In genomic region chr1:156045070-156045469, GRCh38 we compare ENCODE assay signal across 15 cellular contexts. TPM values are rescaled to one million over a fixed set of nuclear protein-coding genes. Genes with fewer than 3 reads are reported as not detected.
DNase-seq lines count a peak whose midpoint lies in the region; ATAC-seq and TF ChIP-seq lines count a peak whose summit lies in the region.
"Had no signal": no experiment of that assay in that cellular context is flagged by ENCODE, and none has a peak within 500 bp of the region (broad histone marks: within the 10 kb centered on the region; RNA-seq: fewer than 3 reads in every experiment).

No MANE protein-coding gene starts in this region.

- peaks cover 11% of the 10 kb centered on the region for H3K4me1 ChIP-seq in CD4-positive, alpha-beta memory T cell (ENCODE audit: insufficient read depth, low read length)
- peaks cover 6% of the 10 kb centered on the region for H3K4me1 ChIP-seq in mesenchymal stem cell (ENCODE audit: control insufficient read depth, insufficient read depth, low read depth, low read length)

- H4K91ac ChIP-seq in mesenchymal stem cell (ENCODE audit: low read length): no peak overlapping the region

- no peak overlapping the region for H2AK5ac ChIP-seq in mesenchymal stem cell (ENCODE audit: low read length, severe bottlenecking)

- peak; percentile 49 for ATAC-seq in activated CD8-positive, alpha-beta T cell treated with anti-CD3 and anti-CD28 coated beads, Interleukin-2, amount 10 ng/mL, durations not matched to agents 7 days and 5 days
- no peak for ATAC-seq in activated CD8-positive, alpha-beta T cell treated with anti-CD3 and anti-CD28 coated beads for 36 hours
- ATAC-seq: K562 had no signal

- no peak overlapping the region for H2BK12ac ChIP-seq in mesenchymal stem cell (ENCODE audit: low read length in 2 of 2)

- H3K4me3 ChIP-seq in CD4-positive, alpha-beta memory T cell (ENCODE audit: low read length in 2 of 2): no peak overlapping the region
- no peak overlapping the region for H3K4me3 ChIP-seq in mesenchymal stem cell (ENCODE audit: insufficient read depth in 1 of 2, low read depth in 1 of 2, low read length in 2 of 2)
- H3K4me3 ChIP-seq: BLaER1, K562 had no signal

- H3K9me3 Mint-ChIP-seq in activated CD8-positive, alpha-beta T cell treated with anti-CD3 and anti-CD28 coated beads, Interleukin-2, amount 10 ng/mL, durations not matched to agents 7 days and 5 days (ENCODE audit: insufficient read depth): no peaks in the 10 kb centered on the region
- H3K9me3 Mint-ChIP-seq in activated CD8-positive, alpha-beta T cell treated with anti-CD3 and anti-CD28 coated beads for 36 hours: no peaks in the 10 kb centered on the region
- H3K9me3 Mint-ChIP-seq in CD4-positive, alpha-beta memory T cell: peaks cover 0 to 3% (median 0%) of the 10 kb centered on the region in 8 donors
- no peaks in the 10 kb centered on the region for H3K9me3 Mint-ChIP-seq in T-helper 1 cell treated with Interleukin-12 subunit alpha and Interleukin-12 subunit beta and Interleukin-4 antibody, amounts not matched to agents 30 μg/mL and 1 μg/mL, for 36 hours
- no peaks in the 10 kb centered on the region for H3K9me3 Mint-ChIP-seq in immature natural killer cell
- no peaks in the 10 kb centered on the region for H3K9me3 Mint-ChIP-seq in mesothelial cell of epicardium

- H3K4me3 Mint-ChIP-seq in activated CD8-positive, alpha-beta T cell treated with anti-CD3 and anti-CD28 coated beads, Interleukin-2, amount 10 ng/mL, durations not matched to agents 7 days and 5 days: no peak overlapping the region
- H3K4me3 Mint-ChIP-seq in activated CD8-positive, alpha-beta T cell treated with anti-CD3 and anti-CD28 coated beads for 36 hours: no peak overlapping the region
- peak overlapping the region in 6 of 8 donors; percentile 5 to 62 (median 42) for H3K4me3 Mint-ChIP-seq in CD4-positive, alpha-beta memory T cell
- H3K4me3 Mint-ChIP-seq in T-helper 1 cell treated with Interleukin-12 subunit alpha and Interleukin-12 subunit beta and Interleukin-4 antibody, amounts not matched to agents 30 μg/mL and 1 μg/mL, for 36 hours: peak overlapping the region; percentile 12
- H3K4me3 Mint-ChIP-seq in immature natural killer cell (no peak overlapping the region), mesothelial cell of epicardium (no peak overlapping the region)

- H3K27me3 ChIP-seq in CD4-positive, alpha-beta memory T cell (ENCODE audit: insufficient read depth, low read length): no peaks in the 10 kb centered on the region
- H3K27me3 ChIP-seq in mesenchymal stem cell (ENCODE audit: control insufficient read depth in 1 of 2, insufficient read depth in 1 of 2, low read length in 2 of 2): no peaks in the 10 kb centered on the region
- H3K27me3 ChIP-seq: BLaER1 had no signal

- H3K79me1 ChIP-seq in mesenchymal stem cell (replicated peaks; ENCODE audit: low read length, poor library complexity, severe bottlenecking): peaks cover 6% of the 10 kb centered on the region

- no peak overlapping the region for H3K18ac ChIP-seq in mesenchymal stem cell (ENCODE audit: low read depth in 1 of 2, low read length in 2 of 2)

- H4K8ac ChIP-seq in mesenchymal stem cell (ENCODE audit: low read length): no peak overlapping the region

- H3K23ac ChIP-seq in mesenchymal stem cell (ENCODE audit: low read length in 2 of 2): no peak overlapping the region

- POLR2A ChIA-PET in activated CD8-positive, alpha-beta T cell treated with anti-CD3 and anti-CD28 coated beads, Interleukin-2, amount 10 ng/mL, durations not matched to agents 7 days and 5 days (lab: Charles Lee): interaction anchor here (1.0 kb wide), 1 partner anchor 22 kb away, joined by 3 read pairs; no protein-coding TSS in a partner anchor
- POLR2A ChIA-PET in activated CD8-positive, alpha-beta T cell treated with anti-CD3 and anti-CD28 coated beads for 36 hours (lab: Charles Lee): interaction anchor here (0.6 kb wide), 1 partner anchor 109 kb away, joined by 4 read pairs; no protein-coding TSS in a partner anchor
- POLR2A ChIA-PET in CD4-positive, alpha-beta memory T cell (lab: Charles Lee; ENCODE audit: partially characterized antibody): interaction anchor here (1.4 kb wide), 1 partner anchor 8 kb away, joined by 4 read pairs; the partner anchor contains the start of gene UBQLN4

- no peak overlapping the region for H2BK15ac ChIP-seq in mesenchymal stem cell (ENCODE audit: low read depth, poor library complexity, severe bottlenecking)

- H2BK5ac ChIP-seq in mesenchymal stem cell (ENCODE audit: low read depth, low read length, poor library complexity, severe bottlenecking): no peak overlapping the region

- no peak for DNase-seq in activated CD8-positive, alpha-beta T cell treated with anti-CD3 and anti-CD28 coated beads, Interleukin-2, amount 10 ng/mL, durations not matched to agents 7 days and 5 days
- DNase-seq in activated CD8-positive, alpha-beta T cell treated with anti-CD3 and anti-CD28 coated beads for 36 hours: no peak
- peak in 2 of 5 donors; percentile 10 to 13 for DNase-seq in CD4-positive, alpha-beta memory T cell
- DNase-seq in immature natural killer cell: no peak
- DNase-seq in NCI-H1694 (lab: John Stamatoyannopoulos, UW): no peak
- DNase-seq in mesothelial cell of epicardium (ENCODE audit: low spot score in 2 of 2, unreplicated experiment in 2 of 2): no peak
- DNase-seq in mesenchymal stem cell: no peak
- DNase-seq: NCI-H187 treated with DMSO at 0.1 percent for 48 hours, NCI-H2171, NCI-H446 treated with DMSO at 0.1 percent for 48 hours, OCI-M1, RPMI8226 had no signal

- no peak overlapping the region for H3K14ac ChIP-seq in mesenchymal stem cell (ENCODE audit: low read length in 2 of 2)

- 99% methylated on average over 4 of the region's 4 CpGs for WGBS in mesenchymal stem cell

- H2BK120ac ChIP-seq in mesenchymal stem cell (ENCODE audit: low read depth, low read length): no peak overlapping the region

- H3K36me3 ChIP-seq in CD4-positive, alpha-beta memory T cell (ENCODE audit: insufficient read depth, low read length): peaks cover 40% of the 10 kb centered on the region
- H3K36me3 ChIP-seq in mesenchymal stem cell (ENCODE audit: control insufficient read depth in 1 of 2, insufficient read depth in 2 of 2, low read depth in 1 of 2, low read length in 2 of 2): peaks cover 46 to 66% of the 10 kb centered on the region in 2 experiments

- no peak for TF ChIP-seq CTCF in activated CD8-positive, alpha-beta T cell treated with anti-CD3 and anti-CD28 coated beads for 36 hours (IDR thresholded peaks at IDR 0.05)
- TF ChIP-seq CTCF in mesothelial cell of epicardium (IDR thresholded peaks at IDR 0.05; ENCODE audit: unreplicated experiment): no peak

- H2AFZ ChIP-seq in mesenchymal stem cell (ENCODE audit: low read depth, low read length): no peak overlapping the region

- H3K27ac Mint-ChIP-seq in activated CD8-positive, alpha-beta T cell treated with anti-CD3 and anti-CD28 coated beads, Interleukin-2, amount 10 ng/mL, durations not matched to agents 7 days and 5 days: peak overlapping the region; percentile 60
- no peak overlapping the region for H3K27ac Mint-ChIP-seq in activated CD8-positive, alpha-beta T cell treated with anti-CD3 and anti-CD28 coated beads for 36 hours
- H3K27ac Mint-ChIP-seq in CD4-positive, alpha-beta memory T cell: peak overlapping the region in 6 of 7 donors; percentile 40 to 86 (median 77)
- H3K27ac Mint-ChIP-seq in T-helper 1 cell treated with Interleukin-12 subunit alpha and Interleukin-12 subunit beta and Interleukin-4 antibody, amounts not matched to agents 30 μg/mL and 1 μg/mL, for 36 hours: peak overlapping the region; percentile 43
- H3K27ac Mint-ChIP-seq in immature natural killer cell: peak overlapping the region in 5 of 6 donors; percentile 19 to 61 (median 31)
- no peak overlapping the region for H3K27ac Mint-ChIP-seq in mesothelial cell of epicardium

- H3K4ac ChIP-seq in mesenchymal stem cell (ENCODE audit: low read depth in 1 of 2, low read length in 2 of 2): no peak overlapping the region

- H3K27me3 Mint-ChIP-seq in activated CD8-positive, alpha-beta T cell treated with anti-CD3 and anti-CD28 coated beads, Interleukin-2, amount 10 ng/mL, durations not matched to agents 7 days and 5 days (ENCODE audit: low read depth): no peaks in the 10 kb centered on the region
- H3K27me3 Mint-ChIP-seq in activated CD8-positive, alpha-beta T cell treated with anti-CD3 and anti-CD28 coated beads for 36 hours: no peaks in the 10 kb centered on the region
- no peaks in the 10 kb centered on the region for H3K27me3 Mint-ChIP-seq in CD4-positive, alpha-beta memory T cell
- H3K27me3 Mint-ChIP-seq in T-helper 1 cell treated with Interleukin-12 subunit alpha and Interleukin-12 subunit beta and Interleukin-4 antibody, amounts not matched to agents 30 μg/mL and 1 μg/mL, for 36 hours (ENCODE audit: low read depth): no peaks in the 10 kb centered on the region
- H3K27me3 Mint-ChIP-seq in immature natural killer cell (ENCODE audit: low read depth in 3 of 3): no peaks in the 10 kb centered on the region
- H3K27me3 Mint-ChIP-seq in mesothelial cell of epicardium (ENCODE audit: low read depth): no peaks in the 10 kb centered on the region

- CTCF ChIA-PET in activated CD8-positive, alpha-beta T cell treated with anti-CD3 and anti-CD28 coated beads, Interleukin-2, amount 10 ng/mL, durations not matched to agents 7 days and 5 days (lab: Charles Lee): interaction anchor here (1.1 to 2.9 kb wide), 2 partner anchors 16 to 21 kb away, joined by 3 to 14 read pairs; no protein-coding TSS in a partner anchor
- CTCF ChIA-PET in activated CD8-positive, alpha-beta T cell treated with anti-CD3 and anti-CD28 coated beads for 36 hours (lab: Charles Lee): interaction anchor here (0.6 to 1.5 kb wide), 9 partner anchors 8 to 633 kb away, joined by 3 to 4 read pairs (median 3); partner anchors contain the start of genes RAB25 and UBQLN4
- CTCF ChIA-PET in CD4-positive, alpha-beta memory T cell (lab: Charles Lee; ENCODE audit: partially characterized antibody): interaction anchor here (0.8 to 1.2 kb wide), 2 partner anchors 18 to 37 kb away, joined by 3 read pairs; no protein-coding TSS in a partner anchor

- peaks cover 28% of the 10 kb centered on the region for H3K36me3 Mint-ChIP-seq in activated CD8-positive, alpha-beta T cell treated with anti-CD3 and anti-CD28 coated beads, Interleukin-2, amount 10 ng/mL, durations not matched to agents 7 days and 5 days (ENCODE audit: low read depth)
- peaks cover 35% of the 10 kb centered on the region for H3K36me3 Mint-ChIP-seq in activated CD8-positive, alpha-beta T cell treated with anti-CD3 and anti-CD28 coated beads for 36 hours (ENCODE audit: low read depth)
- H3K36me3 Mint-ChIP-seq in CD4-positive, alpha-beta memory T cell: peaks cover 33 to 58% of the 10 kb centered on the region in 2 donors
- peaks cover 15% of the 10 kb centered on the region for H3K36me3 Mint-ChIP-seq in T-helper 1 cell treated with Interleukin-12 subunit alpha and Interleukin-12 subunit beta and Interleukin-4 antibody, amounts not matched to agents 30 μg/mL and 1 μg/mL, for 36 hours (ENCODE audit: low read depth)
- H3K36me3 Mint-ChIP-seq in immature natural killer cell (peaks cover 22 to 27% (median 27%) of the 10 kb centered on the region in 3 donors), mesothelial cell of epicardium (peaks cover 32% of the 10 kb centered on the region)

- intact Hi-C loops in activated CD8-positive, alpha-beta T cell treated with anti-CD3 and anti-CD28 coated beads for 36 hours (cut with micrococcal nuclease): no loop called here
- intact Hi-C loops in CD4-positive, alpha-beta memory T cell (cut with micrococcal nuclease): no loop called here

- H3K9me3 ChIP-seq in CD4-positive, alpha-beta memory T cell (ENCODE audit: control insufficient read depth in 1 of 2, low read length in 2 of 2): no peaks in the 10 kb centered on the region
- no peaks in the 10 kb centered on the region for H3K9me3 ChIP-seq in mesenchymal stem cell (ENCODE audit: control insufficient read depth, low read length)
- H3K9me3 ChIP-seq: BLaER1 had no signal

- H3K9ac ChIP-seq in mesenchymal stem cell (ENCODE audit: low read length): no peak overlapping the region
- H3K9ac ChIP-seq: BLaER1 had no signal

- H3K4me2 ChIP-seq in mesenchymal stem cell (ENCODE audit: low read length, poor library complexity, severe bottlenecking): no peak overlapping the region
- H3K4me2 ChIP-seq: BLaER1 had no signal

- H3K27ac ChIP-seq in CD4-positive, alpha-beta memory T cell (ENCODE audit: low read depth, low read length): no peak overlapping the region
- H3K27ac ChIP-seq in mesenchymal stem cell (ENCODE audit: low read length, poor library complexity, severe bottlenecking): no peak overlapping the region
- H3K27ac ChIP-seq: BLaER1 had no signal

- peaks cover 7% of the 10 kb centered on the region for H3K4me1 Mint-ChIP-seq in activated CD8-positive, alpha-beta T cell treated with anti-CD3 and anti-CD28 coated beads, Interleukin-2, amount 10 ng/mL, durations not matched to agents 7 days and 5 days (ENCODE audit: low read depth)
- peaks cover 3% of the 10 kb centered on the region for H3K4me1 Mint-ChIP-seq in activated CD8-positive, alpha-beta T cell treated with anti-CD3 and anti-CD28 coated beads for 36 hours (ENCODE audit: low read depth)
- H3K4me1 Mint-ChIP-seq in CD4-positive, alpha-beta memory T cell: peaks cover 12 to 20% (median 15%) of the 10 kb centered on the region in 4 donors
- peaks cover 15% of the 10 kb centered on the region for H3K4me1 Mint-ChIP-seq in T-helper 1 cell treated with Interleukin-12 subunit alpha and Interleukin-12 subunit beta and Interleukin-4 antibody, amounts not matched to agents 30 μg/mL and 1 μg/mL, for 36 hours (ENCODE audit: low read depth)
- H3K4me1 Mint-ChIP-seq in immature natural killer cell (peaks cover 6 to 7% of the 10 kb centered on the region in 2 donors), mesothelial cell of epicardium (no peaks in the 10 kb centered on the region)

RNA-seq across cellular contexts. Expression of gene UBQLN4, which starts 8.5 kb away (rescaled TPM):
- total RNA-seq in activated CD8-positive, alpha-beta T cell treated with anti-CD3 and anti-CD28 coated beads, Interleukin-2, amount 10 ng/mL, durations not matched to agents 7 days and 5 days: 10 to 100 TPM; 32.8 to 33.3 TPM
- 10 to 100 TPM; 36.9 to 39.8 TPM for total RNA-seq in activated CD8-positive, alpha-beta T cell treated with anti-CD3 and anti-CD28 coated beads for 36 hours
- total RNA-seq in CD4-positive, alpha-beta memory T cell: 10 to 100 TPM; 38.0 to 39.5 TPM
- 10 to 100 TPM in 1 of 2 donors, 1 to 10 TPM in 1; 8.9 to 12.7 TPM for polyA plus RNA-seq in CD4-positive, alpha-beta memory T cell
- 10 to 100 TPM in 1 of 3 donors, 1 to 10 TPM in 2; 5.0 to 10.8 (median 7.6) TPM for polyA plus RNA-seq in immature natural killer cell
- total RNA-seq in mesothelial cell of epicardium: 61.2 to 66.7 TPM (median 61.9 TPM) in 3 replicates
- polyA plus RNA-seq in mesenchymal stem cell (2013, experiment 1 of 2): 21.8 TPM
- 21.1 TPM for polyA plus RNA-seq in mesenchymal stem cell (2013, experiment 2 of 2)

RNA-seq across cellular contexts. Expression of gene LAMTOR2, which starts 9.5 kb away (rescaled TPM):
- 10 to 100 TPM; 72.4 to 74.1 TPM for total RNA-seq in activated CD8-positive, alpha-beta T cell treated with anti-CD3 and anti-CD28 coated beads, Interleukin-2, amount 10 ng/mL, durations not matched to agents 7 days and 5 days
- 10 to 100 TPM; 48.9 to 49.4 TPM for total RNA-seq in activated CD8-positive, alpha-beta T cell treated with anti-CD3 and anti-CD28 coated beads for 36 hours
- 10 to 100 TPM; 33.0 to 35.5 TPM for total RNA-seq in CD4-positive, alpha-beta memory T cell
- polyA plus RNA-seq in CD4-positive, alpha-beta memory T cell: 100 to 1,000 TPM; 136 to 151 TPM
- 100 to 1,000 TPM; 144 to 204 (median 160) TPM for polyA plus RNA-seq in immature natural killer cell
- 39.2 to 43.4 TPM (median 39.5 TPM) in 3 replicates for total RNA-seq in mesothelial cell of epicardium
- polyA plus RNA-seq in mesenchymal stem cell (2013, experiment 1 of 2): 87.6 TPM
- 91.2 TPM for polyA plus RNA-seq in mesenchymal stem cell (2013, experiment 2 of 2)

RNA-seq across cellular contexts. Expression of gene RAB25, which starts 15.9 kb away (rescaled TPM):
- under 1 TPM in 1 of 2 experiments, not detected in 1; 0.50 TPM for total RNA-seq in activated CD8-positive, alpha-beta T cell treated with anti-CD3 and anti-CD28 coated beads, Interleukin-2, amount 10 ng/mL, durations not matched to agents 7 days and 5 days
- total RNA-seq in activated CD8-positive, alpha-beta T cell treated with anti-CD3 and anti-CD28 coated beads for 36 hours: under 1 TPM; 0.49 to 0.63 TPM
- total RNA-seq in CD4-positive, alpha-beta memory T cell: 1 to 10 TPM in 1 of 2 experiments, under 1 TPM in 1; 0.53 to 1.5 TPM
- polyA plus RNA-seq in CD4-positive, alpha-beta memory T cell: 1 to 10 TPM; 5.9 to 6.6 TPM
- polyA plus RNA-seq in immature natural killer cell: not detected
- total RNA-seq in mesothelial cell of epicardium: 51.1 to 52.6 TPM (median 51.2 TPM) in 3 replicates
- not detected for polyA plus RNA-seq in mesenchymal stem cell (2013, experiment 1 of 2)
- polyA plus RNA-seq in mesenchymal stem cell (2013, experiment 2 of 2): not detected

RNA-seq across cellular contexts. Expression of gene SSR2, which starts 24.3 kb away (rescaled TPM):
- 100 to 1,000 TPM; 216 to 233 TPM for total RNA-seq in activated CD8-positive, alpha-beta T cell treated with anti-CD3 and anti-CD28 coated beads, Interleukin-2, amount 10 ng/mL, durations not matched to agents 7 days and 5 days
- 100 to 1,000 TPM; 148 to 150 TPM for total RNA-seq in activated CD8-positive, alpha-beta T cell treated with anti-CD3 and anti-CD28 coated beads for 36 hours
- 100 to 1,000 TPM; 252 to 276 TPM for total RNA-seq in CD4-positive, alpha-beta memory T cell
- polyA plus RNA-seq in CD4-positive, alpha-beta memory T cell: 100 to 1,000 TPM; 349 to 442 TPM
- polyA plus RNA-seq in immature natural killer cell: 100 to 1,000 TPM; 469 to 608 (median 563) TPM
- 282 to 298 TPM (median 297 TPM) in 3 replicates for total RNA-seq in mesothelial cell of epicardium
- 523 TPM for polyA plus RNA-seq in mesenchymal stem cell (2013, experiment 1 of 2)
- 523 TPM for polyA plus RNA-seq in mesenchymal stem cell (2013, experiment 2 of 2)

RNA-seq across cellular contexts. Expression of gene MEX3A, which starts 37.2 kb away (rescaled TPM):
- under 1 TPM; 0.05 TPM for total RNA-seq in activated CD8-positive, alpha-beta T cell treated with anti-CD3 and anti-CD28 coated beads, Interleukin-2, amount 10 ng/mL, durations not matched to agents 7 days and 5 days
- total RNA-seq in activated CD8-positive, alpha-beta T cell treated with anti-CD3 and anti-CD28 coated beads for 36 hours: under 1 TPM; 0.45 to 0.83 TPM
- total RNA-seq in CD4-positive, alpha-beta memory T cell: not detected
- polyA plus RNA-seq in CD4-positive, alpha-beta memory T cell: not detected
- polyA plus RNA-seq in immature natural killer cell: not detected
- total RNA-seq in mesothelial cell of epicardium: 107 to 112 TPM (median 112 TPM) in 3 replicates
- 10.4 TPM for polyA plus RNA-seq in mesenchymal stem cell (2013, experiment 1 of 2)
- 10.7 TPM for polyA plus RNA-seq in mesenchymal stem cell (2013, experiment 2 of 2)

Comparison
In these comparisons a context has a peak if more than half of its experiments do, and no peak if none do; other contexts are left out.
1. H3K27ac Mint-ChIP-seq: peak in activated CD8-positive, alpha-beta T cell treated with anti-CD3 and anti-CD28 coated beads, Interleukin-2, amount 10 ng/mL, durations not matched to agents 7 days and 5 days (single experiment), CD4-positive, alpha-beta memory T cell (6 of 7), T-helper 1 cell treated with Interleukin-12 subunit alpha and Interleukin-12 subunit beta and Interleukin-4 antibody, amounts not matched to agents 30 μg/mL and 1 μg/mL, for 36 hours (single experiment) and immature natural killer cell (5 of 6); none in activated CD8-positive, alpha-beta T cell treated with anti-CD3 and anti-CD28 coated beads for 36 hours (single experiment) and mesothelial cell of epicardium (single experiment).
2. H3K4me3 Mint-ChIP-seq: peak in CD4-positive, alpha-beta memory T cell (6 of 8) and T-helper 1 cell treated with Interleukin-12 subunit alpha and Interleukin-12 subunit beta and Interleukin-4 antibody, amounts not matched to agents 30 μg/mL and 1 μg/mL, for 36 hours (single experiment); none in activated CD8-positive, alpha-beta T cell treated with anti-CD3 and anti-CD28 coated beads, Interleukin-2, amount 10 ng/mL, durations not matched to agents 7 days and 5 days (single experiment), activated CD8-positive, alpha-beta T cell treated with anti-CD3 and anti-CD28 coated beads for 36 hours (single experiment), immature natural killer cell (0 of 5) and mesothelial cell of epicardium (single experiment).
3. RNA of gene RAB25, which starts 15.9 kb away (total RNA-seq): 51.1 to 52.6 TPM in mesothelial cell of epicardium; 0.53 to 1.5 TPM in CD4-positive, alpha-beta memory T cell, 0.49 to 0.63 TPM in activated CD8-positive, alpha-beta T cell treated with anti-CD3 and anti-CD28 coated beads for 36 hours and 0.50 TPM in activated CD8-positive, alpha-beta T cell treated with anti-CD3 and anti-CD28 coated beads, Interleukin-2, amount 10 ng/mL, durations not matched to agents 7 days and 5 days; every median in the first group is over 10 times any median in the second.